In the genomic region with DNA sequence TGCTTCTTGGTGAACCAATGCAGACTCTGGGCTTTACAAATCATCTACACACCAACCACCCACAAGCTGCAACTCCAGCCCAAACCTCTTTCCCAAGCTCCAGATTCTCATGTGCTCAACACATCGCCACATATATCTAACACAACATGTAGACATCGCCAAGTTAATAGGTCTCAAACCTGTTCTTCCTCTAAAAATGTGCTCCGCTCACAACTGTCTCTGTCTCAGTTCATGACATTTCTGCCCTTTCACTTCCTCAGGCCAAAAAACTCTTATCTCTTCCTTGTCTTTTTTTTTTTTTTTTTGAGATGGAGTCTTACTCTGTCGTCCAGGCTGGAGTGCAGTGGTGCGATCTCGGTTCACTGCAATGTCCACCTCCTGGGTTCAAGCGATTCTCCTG, we compare ENCODE assay signal across 18 cellular contexts.
A peak's percentile ranks its signal among the peaks of the same experiment; 100 is the strongest.
DNase-seq lines count a peak whose midpoint lies in the region; ATAC-seq, FAIRE-seq and TF ChIP-seq lines count a peak whose summit lies in the region.
"Had no signal": no experiment of that assay in that cellular context is flagged by ENCODE, and none has a peak within 500 bp of the region (broad histone marks: within the 10 kb centered on the region; RNA-seq: fewer than 3 reads in every experiment).

No MANE protein-coding gene starts in this region.

- H3K27ac ChIP-seq in Karpas-422 (ENCODE audit: low read length) (no peak overlapping the region), breast epithelium (no peak overlapping the region)
- H3K27ac ChIP-seq: cardiac muscle cell, pancreas, uterus had no signal

- H3K36me3 ChIP-seq in Karpas-422 (ENCODE audit: insufficient read depth, low read length): no peaks in the 10 kb centered on the region
- no peaks in the 10 kb centered on the region for H3K36me3 ChIP-seq in HAP-1 (replicated peaks)
- no peaks in the 10 kb centered on the region for H3K36me3 ChIP-seq in breast epithelium
- H3K36me3 ChIP-seq: cardiac muscle cell, pancreas, uterus had no signal

- no peak for TF ChIP-seq POLR2A in breast epithelium (IDR thresholded peaks at IDR 0.05)

- no peak overlapping the region for H3K9ac ChIP-seq in Karpas-422 (ENCODE audit: low read length)

- peak; percentile 54 for ATAC-seq in GM19324 (IDR thresholded peaks at IDR 0.05; ENCODE audit: low FRiP score, unreplicated experiment)
- ATAC-seq in HG02759 (IDR thresholded peaks at IDR 0.05; ENCODE audit: unreplicated experiment): peak; percentile 59
- ATAC-seq in activated CD4-positive, CD25-positive, alpha-beta regulatory T cell treated with anti-CD3 and anti-CD28 coated beads, Interleukin-2, amount 50 U/mL, for 24 hours: no peak
- ATAC-seq: pancreas had no signal

- no peaks in the 10 kb centered on the region for H3K79me2 ChIP-seq in Karpas-422 (ENCODE audit: low read length)

- no peaks in the 10 kb centered on the region for H4K20me1 ChIP-seq in Karpas-422 (ENCODE audit: insufficient read depth, low read depth, low read length)

- TF ChIP-seq CTCF in breast epithelium (IDR thresholded peaks at IDR 0.05): no peak

- H3K4me1 ChIP-seq in Karpas-422 (ENCODE audit: low read length) (peaks cover 4% of the 10 kb centered on the region; the same call in 1 of the 2 replicates), HAP-1 (no peaks in the 10 kb centered on the region), breast epithelium (no peaks in the 10 kb centered on the region)
- H3K4me1 ChIP-seq: pancreas, uterus had no signal

- in situ Hi-C loops in HAP-1 (cut with MboI; ENCODE audit: low sequenced_read_pairs): no loop called here

- H3K9me3 ChIP-seq in Karpas-422 (ENCODE audit: low read length) (no peaks in the 10 kb centered on the region), HAP-1 (no peaks in the 10 kb centered on the region), breast epithelium (no peaks in the 10 kb centered on the region)
- H3K9me3 ChIP-seq: pancreas, uterus had no signal

- no peak overlapping the region for H2AFZ ChIP-seq in Karpas-422 (ENCODE audit: low read length)

- H3K27me3 ChIP-seq in Karpas-422 (ENCODE audit: low read length) (no peaks in the 10 kb centered on the region), HAP-1 (ENCODE audit: low read depth) (no peaks in the 10 kb centered on the region; the same call in 1 of the 2 replicates), breast epithelium (no peaks in the 10 kb centered on the region)
- H3K27me3 ChIP-seq: cardiac muscle cell, pancreas, uterus had no signal

- peak overlapping the region; percentile 20 for H3K4me2 ChIP-seq in Karpas-422 (ENCODE audit: low read depth, low read length, poor library complexity, severe bottlenecking)

- DNase-seq in CD1c-positive myeloid dendritic cell (ENCODE audit: extremely low spot score) (peak; percentile 50), Karpas-422 (no peak), HTR-8/SVneo (ENCODE audit: insufficient read length, low spot score) (no peak), HAP-1 (ENCODE audit: low spot score in 2 of 2) (no peak), breast epithelium (ENCODE audit: low spot score in 2 of 2) (no peak)
- DNase-seq: activated CD4-positive, alpha-beta T cell treated with anti-CD3 and anti-CD28 coated beads, Interleukin-2, amount 50 U/mL, for 48 hours; activated naive CD4-positive, alpha-beta T cell treated with anti-CD3 and anti-CD28 coated beads for 36 hours; DMS 273 treated with DMSO at 0.1 percent for 48 hours; NCI-H2081 treated with DMSO at 0.1 percent for 48 hours; pancreas; stimulated activated CD4-positive, alpha-beta T cell treated with anti-CD3 and anti-CD28 coated beads, Interleukin-12 subunit alpha, Interleukin-12 subunit beta, amount 100 ng/mL, for 4 hours; T-helper 1 cell; uterus had no signal

- no peaks in the 10 kb centered on the region for H3K9me2 ChIP-seq in Karpas-422 (replicated peaks; ENCODE audit: insufficient read depth, low read length)

- H3K4me3 ChIP-seq in Karpas-422 (ENCODE audit: low read length) (no peak overlapping the region), HAP-1 (no peak overlapping the region), breast epithelium (no peak overlapping the region)
- H3K4me3 ChIP-seq: cardiac muscle cell, pancreas, uterus had no signal

- FAIRE-seq in HTR-8/SVneo (lab: Jason Lieb, UNC): no peak
- FAIRE-seq: HepG2, pancreas had no signal

- intact Hi-C loops in breast epithelium (cut with DNase I; ENCODE audit: low total_unique reads): no loop called here

Comparison
In these comparisons a context has a peak if more than half of its experiments do, and no peak if none do; other contexts are left out.
1. ATAC-seq: peak in GM19324 (single experiment) and HG02759 (single experiment); none in activated CD4-positive, CD25-positive, alpha-beta regulatory T cell treated with anti-CD3 and anti-CD28 coated beads, Interleukin-2, amount 50 U/mL, for 24 hours (0 of 2).